1 cellular context compared by ENCODE assay signal in the genomic region with DNA sequence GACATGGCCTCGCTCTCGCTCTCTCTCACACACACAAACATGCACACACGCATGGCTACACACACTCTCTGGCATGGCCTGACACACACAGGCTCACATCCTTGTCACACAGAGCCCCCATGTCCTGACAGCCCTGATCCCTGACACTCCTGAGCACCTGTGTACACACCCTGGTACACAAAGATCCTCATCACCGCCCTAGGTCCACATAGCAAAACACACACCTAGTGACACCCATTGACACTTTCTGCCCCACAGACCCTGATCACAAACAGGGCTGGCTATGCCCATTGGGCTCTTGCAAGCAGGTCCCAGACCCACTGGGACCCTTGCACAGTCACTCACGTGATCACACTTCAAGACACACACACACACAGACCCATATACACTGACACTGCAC.
TF ChIP-seq lines count a peak whose summit lies in the region.

No MANE protein-coding gene starts in this region.

TF ChIP-seq in H1, 55 proteins besides CTCF, POLR2A, EP300 and RAD21:
- TF ChIP-seq JUN (IDR thresholded peaks at IDR 0.05; ENCODE audit: low read depth, low read length): no peak
